In the genomic region with DNA sequence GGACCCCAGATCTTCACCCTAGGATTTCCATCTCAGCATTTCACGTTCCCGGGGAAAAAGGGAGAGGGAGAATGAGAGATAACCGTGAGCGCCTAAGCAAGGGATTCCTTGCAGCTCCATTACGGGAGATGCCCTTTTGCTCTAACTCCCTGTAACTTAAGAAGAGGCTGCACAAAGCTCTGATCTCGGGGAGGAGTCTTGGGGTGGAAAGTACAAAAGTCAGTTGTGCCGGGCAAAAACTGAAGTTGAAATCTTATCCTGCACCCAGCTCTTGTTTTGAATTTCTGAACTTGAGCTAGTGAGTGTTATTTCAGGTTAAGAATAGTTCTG, we compare ENCODE assay signal across 12 cellular contexts.
DNase-seq lines count a peak whose midpoint lies in the region; ATAC-seq and TF ChIP-seq lines count a peak whose summit lies in the region.
"Had no signal": no experiment of that assay in that cellular context is flagged by ENCODE, and none has a peak within 500 bp of the region (broad histone marks: within the 10 kb centered on the region; RNA-seq: fewer than 3 reads in every experiment).

No MANE protein-coding gene starts in this region.

- no peak overlapping the region for H3K9ac ChIP-seq in GM23248
- H3K9ac ChIP-seq in parathyroid adenoma: no peak overlapping the region

- H3K36me3 ChIP-seq in GM23248 (ENCODE audit: low read depth) (no peaks in the 10 kb centered on the region), parathyroid adenoma (ENCODE audit: control insufficient read depth, insufficient read depth, low read length) (no peaks in the 10 kb centered on the region), ascending aorta (no peaks in the 10 kb centered on the region)
- H3K36me3 ChIP-seq: right atrium auricular region had no signal

- 7 to 8% methylated on average over 7 of the region's 7 CpGs for WGBS in GM23248 (ENCODE audit: low coverage in 1 of 2, low lambda C conversion rate in 2 of 2, missing lambda C conversion rate in 2 of 2), 2 experiments

- H3K27ac ChIP-seq in GM23248: no peak overlapping the region
- no peak overlapping the region for H3K27ac ChIP-seq in parathyroid adenoma
- H3K27ac ChIP-seq in ascending aorta: no peak overlapping the region
- H3K27ac ChIP-seq: right atrium auricular region had no signal

- H3K4me1 Mint-ChIP-seq in glutamatergic neuron (ENCODE audit: low read depth, unreplicated experiment) (peaks cover 1% of the 10 kb centered on the region), natural killer cell (no peaks in the 10 kb centered on the region)

- H3K36me3 Mint-ChIP-seq in glutamatergic neuron (ENCODE audit: unreplicated experiment) (no peaks in the 10 kb centered on the region), natural killer cell (no peaks in the 10 kb centered on the region)
- H3K36me3 Mint-ChIP-seq: T-cell had no signal

- no peaks in the 10 kb centered on the region for H3K4me1 ChIP-seq in GM23248 (ENCODE audit: insufficient read depth)
- no peaks in the 10 kb centered on the region for H3K4me1 ChIP-seq in parathyroid adenoma
- H3K4me1 ChIP-seq in ascending aorta: peaks cover 0 to 4% of the 10 kb centered on the region in 2 donors

- H3K9me3 Mint-ChIP-seq in glutamatergic neuron (ENCODE audit: unreplicated experiment) (peaks cover 3% of the 10 kb centered on the region), natural killer cell (no peaks in the 10 kb centered on the region)
- H3K9me3 Mint-ChIP-seq: T-cell had no signal

- intact Hi-C loops in natural killer cell (cut with micrococcal nuclease) (no loop called here), ascending aorta (cut with DNase I) (no loop called here)

- H3F3A ChIP-seq in GM23248 (ENCODE audit: insufficient read depth): no peaks in the 10 kb centered on the region

- ATAC-seq in natural killer cell: no peak

- H2AFZ ChIP-seq in GM23248: peak overlapping the region; percentile 48; the same call in 1 of the 2 replicates
- no peak overlapping the region for H2AFZ ChIP-seq in parathyroid adenoma

- DNase-seq in GM23248 (no peak), glutamatergic neuron (no peak), natural killer cell (no peak), ascending aorta (ENCODE audit: low spot score in 2 of 2) (no peak), occipital lobe (lab: John Stamatoyannopoulos, UW) (no peak), NCI-H2171 (lab: John Stamatoyannopoulos, UW) (no peak)
- DNase-seq: cortex of kidney; stimulated activated CD8-positive, alpha-beta memory T cell treated with anti-CD3 and anti-CD28 coated beads, Interleukin-4, amount 100 ng/mL, for 48 hours; T-cell had no signal

- H4K20me1 ChIP-seq in GM23248 (ENCODE audit: insufficient read depth): no peaks in the 10 kb centered on the region

- H3K27ac Mint-ChIP-seq in glutamatergic neuron (ENCODE audit: unreplicated experiment): no peak overlapping the region
- H3K27ac Mint-ChIP-seq in natural killer cell: no peak overlapping the region
- H3K27ac Mint-ChIP-seq: T-cell had no signal

- peaks cover 73% of the 10 kb centered on the region for H3K27me3 ChIP-seq in GM23248 (replicated peaks; ENCODE audit: insufficient read depth)
- H3K27me3 ChIP-seq in parathyroid adenoma (ENCODE audit: control insufficient read depth, insufficient read depth, low read length): no peaks in the 10 kb centered on the region
- H3K27me3 ChIP-seq in ascending aorta: no peaks in the 10 kb centered on the region

- H3K4me2 ChIP-seq in GM23248 (ENCODE audit: unreplicated experiment) (no peak overlapping the region), parathyroid adenoma (ENCODE audit: low read length) (peak overlapping the region; percentile 43)

- H3K9me3 ChIP-seq in GM23248 (ENCODE audit: low read depth) (no peaks in the 10 kb centered on the region), parathyroid adenoma (ENCODE audit: control insufficient read depth, low read length) (no peaks in the 10 kb centered on the region), ascending aorta (no peaks in the 10 kb centered on the region)
- H3K9me3 ChIP-seq: right atrium auricular region had no signal

- H3K27me3 Mint-ChIP-seq in glutamatergic neuron (ENCODE audit: unreplicated experiment) (peaks cover 7% of the 10 kb centered on the region), natural killer cell (ENCODE audit: low read depth in 2 of 2) (peaks cover 28 to 59% of the 10 kb centered on the region in 2 donors)

- H3K9me2 ChIP-seq in GM23248 (ENCODE audit: insufficient read depth): no peaks in the 10 kb centered on the region

- H3K4me3 Mint-ChIP-seq in glutamatergic neuron (ENCODE audit: unreplicated experiment): peak overlapping the region; percentile 78
- no peak overlapping the region for H3K4me3 Mint-ChIP-seq in natural killer cell

- in situ Hi-C loops in GM23248 (cut with MboI): no loop called here

- H3K4me3 ChIP-seq in GM23248 (peak overlapping the region; percentile 50), WI38 (ENCODE audit: low read depth, low read length) (peak overlapping the region; percentile 34; the same call in 1 of the 2 replicates), parathyroid adenoma (ENCODE audit: low read depth, low read length) (no peak overlapping the region), ascending aorta (peak overlapping the region in 1 of 2 donors; percentile 44)

- no peaks in the 10 kb centered on the region for H3K79me2 ChIP-seq in GM23248 (ENCODE audit: insufficient read depth)
- no peaks in the 10 kb centered on the region for H3K79me2 ChIP-seq in parathyroid adenoma

- TF ChIP-seq CTCF in WI38 (IDR thresholded peaks at IDR 0.05; ENCODE audit: low read depth, low read length) (no peak), glutamatergic neuron (IDR thresholded peaks at IDR 0.05; ENCODE audit: partially characterized antibody, unreplicated experiment) (no peak), parathyroid adenoma (IDR thresholded peaks at IDR 0.05) (no peak), natural killer cell (IDR thresholded peaks at IDR 0.05) (no peak), ascending aorta (IDR thresholded peaks at IDR 0.05) (no peak)
